8 cellular contexts compared by ENCODE assay signal in genomic region chr1:241532173-241532553, GRCh38. TPM values are rescaled to one million over a fixed set of nuclear protein-coding genes. Genes with fewer than 3 reads are reported as not detected.
DNase-seq lines count a peak whose midpoint lies in the region; ATAC-seq and TF ChIP-seq lines count a peak whose summit lies in the region.

TSS of gene KMO (plus strand) at chr1:241532378. CDS start at chr1:241532445, 67 bp downstream.

- H3K27me3 ChIP-seq in SJSA1 (replicated peaks) (peaks cover 9% of the 10 kb centered on the region), gastrocnemius medialis (no peaks in the 10 kb centered on the region)

- H3K4me1 ChIP-seq in SJSA1 (replicated peaks) (no peaks in the 10 kb centered on the region), gastrocnemius medialis (peaks cover 0 to 4% of the 10 kb centered on the region in 2 donors)

- in situ Hi-C loops in gastrocnemius medialis (cut with MboI; ENCODE audit: low sequenced_read_pairs in 4 of 4) (loop anchor here in 2 of 4 donors (5.0 to 25.0 kb wide), 2 partner anchors 95 to 305 kb away; partner anchors contain the start of gene EXO1 (in 1 of the 2)), KBM-7 (cut with MboI; ENCODE audit: low pct_unique_long_range_greater_than_20kb, low sequenced_read_pairs) (loop anchor here (25.0 kb wide), 1 partner anchor 305 kb away; the partner anchor contains the start of gene EXO1)

- H3K36me3 ChIP-seq in SJSA1: no peaks in the 10 kb centered on the region
- H3K36me3 ChIP-seq in gastrocnemius medialis: no peaks in the 10 kb centered on the region

- H3K4me3 ChIP-seq in SJSA1: peak within 1 kb of the TSS; percentile 38
- H3K4me3 ChIP-seq in fibroblast of mammary gland (ENCODE audit: control insufficient read depth, low read depth, low read length): peak within 1 kb of the TSS; percentile 58
- H3K4me3 ChIP-seq in gastrocnemius medialis: peak within 1 kb of the TSS; percentile 55 to 59 (median 58)

- no peak for TF ChIP-seq POLR2A in gastrocnemius medialis (IDR thresholded peaks at IDR 0.05)

- intact Hi-C loops in Right ventricle myocardium superior (cut with DNase I): no loop called here
- intact Hi-C loops in Right ventricle myocardium inferior (cut with DNase I): loop anchor here (5.0 kb wide), 1 partner anchor 315 kb away; the partner anchor contains the start of gene EXO1
- intact Hi-C loops in gastrocnemius medialis (cut with DNase I; ENCODE audit: low total_unique reads): no loop called here

- TF ChIP-seq CTCF in fibroblast of mammary gland (conservative IDR thresholded peaks at IDR 0.05; ENCODE audit: control insufficient read depth, insufficient read depth, low read depth, low read length) (no peak), gastrocnemius medialis (IDR thresholded peaks at IDR 0.05 in 4 of 5, conservative IDR thresholded peaks at IDR 0.05 in 1 of 5) (no peak)

- DNase-seq in Right ventricle myocardium superior: no peak
- DNase-seq in Right ventricle myocardium inferior (ENCODE audit: missing footprints): no peak
- no peak for DNase-seq in SJSA1 (ENCODE audit: low read depth in 1 of 2, low spot score in 2 of 2)
- DNase-seq in fibroblast of mammary gland (ENCODE audit: low read depth): peak; percentile 25
- no peak for DNase-seq in gastrocnemius medialis
- DNase-seq in KBM-7: no peak
- no peak for DNase-seq in activated gamma-delta T cell treated with Interleukin-2 at 50 U/mL for 16 hours

- ATAC-seq in Right ventricle myocardium superior (ENCODE audit: poor library complexity) (peak; percentile 49), Right ventricle myocardium inferior (no peak), HG02973 (IDR thresholded peaks at IDR 0.05; ENCODE audit: unreplicated experiment) (peak; percentile 26), gastrocnemius medialis (no peak)

- H3K9me3 ChIP-seq in SJSA1 (replicated peaks): no peaks in the 10 kb centered on the region
- H3K9me3 ChIP-seq in gastrocnemius medialis: no peaks in the 10 kb centered on the region

- no peak within 1 kb of the TSS for H3K27ac ChIP-seq in SJSA1
- H3K27ac ChIP-seq in gastrocnemius medialis: peak within 1 kb of the TSS in 2 of 4 donors; percentile 1 to 6

RNA-seq across cellular contexts. Expression of gene KMO, which starts in this region (rescaled TPM):
- total RNA-seq in Right ventricle myocardium superior (0.56 TPM), Right ventricle myocardium inferior (0.22 TPM), gastrocnemius medialis (under 1 TPM in 1 of 4 donors, not detected in 3; 0.16 TPM)
- 0.08 TPM in 1 of 2 replicates, not detected in the other for total RNA-seq in SJSA1 (2014; rRNA removed; shearing (Covaris generic))

Comparison
In these comparisons a context has a peak if more than half of its experiments do, and no peak if none do; other contexts are left out.
1. Peak in ATAC-seq in Right ventricle myocardium superior; RNA of the gene not detected or under 1 TPM.